In the genomic region with DNA sequence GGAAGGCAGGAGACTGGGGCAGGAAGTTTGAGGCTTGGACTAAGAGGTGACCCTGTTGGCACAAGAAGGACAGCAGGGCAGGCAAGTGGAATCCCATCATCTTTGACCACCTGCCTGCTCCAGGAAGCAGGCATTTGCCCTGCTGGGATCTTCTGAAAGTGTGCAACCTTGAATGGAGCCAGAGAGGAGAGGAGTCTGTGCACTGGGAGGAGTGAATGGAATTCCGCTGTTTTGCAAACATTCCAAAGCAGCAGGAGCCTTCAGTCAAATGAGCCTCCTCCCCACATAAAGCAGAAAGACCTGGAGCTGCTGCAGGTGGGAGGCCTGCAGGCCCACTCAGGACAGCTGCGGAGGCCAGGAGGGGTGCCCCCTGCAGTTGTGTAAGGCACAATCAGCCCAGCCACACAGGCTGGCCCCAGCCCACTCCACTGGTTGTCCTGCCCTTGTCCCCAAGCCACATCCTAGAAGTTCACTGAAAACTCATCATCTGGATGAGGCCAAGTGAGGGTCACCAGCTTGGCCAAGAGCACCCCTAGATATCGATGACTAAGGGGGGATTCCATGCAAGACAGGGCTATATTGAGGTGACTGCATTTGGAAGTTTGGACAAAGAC, we compare ENCODE assay signal across 18 cellular contexts.
"Had no signal": no experiment of that assay in that cellular context is flagged by ENCODE, and none has a peak within 500 bp of the region (broad histone marks: within the 10 kb centered on the region; RNA-seq: fewer than 3 reads in every experiment).

No MANE protein-coding gene starts in this region.

- H3K27me3 ChIP-seq: tibial artery had no signal

- H3K36me3 Mint-ChIP-seq: activated naive CD4-positive, alpha-beta T cell treated with anti-CD3 and anti-CD28 coated beads, Interleukin-2, amount 10 ng/mL, durations not matched to agents 7 days and 5 days had no signal

- H3K9me3 ChIP-seq: lower lobe of right lung, tibial artery had no signal

- H3K27ac ChIP-seq: coronary artery, foreskin keratinocyte, lower lobe of right lung, skin epidermis, tibial artery had no signal

- H3K4me1 ChIP-seq: foreskin keratinocyte, lower lobe of right lung, tibial artery had no signal

- H3K4me3 Mint-ChIP-seq: activated CD4-positive, alpha-beta memory T cell treated with anti-CD3 and anti-CD28 coated beads, Interleukin-2, amount 10 ng/mL, durations not matched to agents 7 days and 5 days; activated naive CD4-positive, alpha-beta T cell treated with anti-CD3 and anti-CD28 coated beads, Interleukin-2, amount 10 ng/mL, durations not matched to agents 7 days and 5 days; activated T-cell treated with anti-CD3 and anti-CD28 coated beads, Interleukin-2, amount 50 U/mL, for 24 hours had no signal

- DNase-seq: activated CD4-positive, alpha-beta memory T cell treated with anti-CD3 and anti-CD28 coated beads, Interleukin-2, amount 10 ng/mL, durations not matched to agents 7 days and 5 days; activated CD4-positive, CD25-positive, alpha-beta regulatory T cell treated with anti-CD3 and anti-CD28 coated beads, Interleukin-2, amount 50 U/mL, for 72 hours; activated naive CD4-positive, alpha-beta T cell treated with anti-CD3 and anti-CD28 coated beads, Interleukin-2, amount 10 ng/mL, durations not matched to agents 7 days and 5 days; activated T-cell treated with anti-CD3 and anti-CD28 coated beads, Interleukin-2, amount 50 U/mL, for 24 hours; foreskin keratinocyte; glutamatergic neuron; hypothalamus; lower lobe of right lung; midbrain; nucleus accumbens; posterior cingulate gyrus; stimulated activated CD4-positive, alpha-beta T cell treated with anti-CD3 and anti-CD28 coated beads, Interleukin-4, amount 100 ng/mL, for 24 hours; stimulated activated naive CD4-positive, alpha-beta T cell; T-helper 1 cell; T1000; tibial artery had no signal

- H3K27me3 Mint-ChIP-seq: activated T-cell treated with anti-CD3 and anti-CD28 coated beads, Interleukin-2, amount 50 U/mL, for 24 hours had no signal

- H3K27ac Mint-ChIP-seq: activated CD4-positive, alpha-beta memory T cell treated with anti-CD3 and anti-CD28 coated beads, Interleukin-2, amount 10 ng/mL, durations not matched to agents 7 days and 5 days; activated naive CD4-positive, alpha-beta T cell treated with anti-CD3 and anti-CD28 coated beads, Interleukin-2, amount 10 ng/mL, durations not matched to agents 7 days and 5 days; activated T-cell treated with anti-CD3 and anti-CD28 coated beads, Interleukin-2, amount 50 U/mL, for 24 hours had no signal

- H3K9me3 Mint-ChIP-seq: activated CD4-positive, alpha-beta memory T cell treated with anti-CD3 and anti-CD28 coated beads, Interleukin-2, amount 10 ng/mL, durations not matched to agents 7 days and 5 days; activated naive CD4-positive, alpha-beta T cell treated with anti-CD3 and anti-CD28 coated beads, Interleukin-2, amount 10 ng/mL, durations not matched to agents 7 days and 5 days; activated T-cell treated with anti-CD3 and anti-CD28 coated beads, Interleukin-2, amount 50 U/mL, for 24 hours had no signal

- H3K4me3 ChIP-seq: coronary artery, lower lobe of right lung, skin epidermis, tibial artery had no signal

- H3K4me1 Mint-ChIP-seq: activated CD4-positive, alpha-beta memory T cell treated with anti-CD3 and anti-CD28 coated beads, Interleukin-2, amount 10 ng/mL, durations not matched to agents 7 days and 5 days; activated naive CD4-positive, alpha-beta T cell treated with anti-CD3 and anti-CD28 coated beads, Interleukin-2, amount 10 ng/mL, durations not matched to agents 7 days and 5 days had no signal

- H3K36me3 ChIP-seq: lower lobe of right lung, tibial artery had no signal
